In genomic region chr6:101605874-101606273, GRCh38 we compare ENCODE assay signal across 12 cellular contexts.
A peak's percentile ranks its signal among the peaks of the same experiment; 100 is the strongest.
DNase-seq lines count a peak whose midpoint lies in the region; ATAC-seq lines count a peak whose summit lies in the region.
"Had no signal": no experiment of that assay in that cellular context is flagged by ENCODE, and none has a peak within 500 bp of the region (broad histone marks: within the 10 kb centered on the region; RNA-seq: fewer than 3 reads in every experiment).

No MANE protein-coding gene starts in this region.

- peak; percentile 2 for DNase-seq in HK-2 (ENCODE audit: unreplicated experiment)
- peak; percentile 83 for DNase-seq in kidney tubule cell (ENCODE audit: low spot score)
- DNase-seq in retina, result no peak
- no peak for DNase-seq in DMS79 (lab: John Stamatoyannopoulos, UW)
- DNase-seq: CD8-positive, alpha-beta memory T cell; naive thymus-derived CD8-positive, alpha-beta T cell; NCI-H1105 treated with DMSO at 0.1 percent for 48 hours; stimulated activated CD8-positive, alpha-beta memory T cell treated with anti-CD3 and anti-CD28 coated beads, Interleukin-4, amount 100 ng/mL, for 48 hours; T-helper 9 cell had no signal

- peak; percentile 81 for ATAC-seq in GM19023 (IDR thresholded peaks at IDR 0.05; ENCODE audit: unreplicated experiment)
- peak; percentile 86 for ATAC-seq in HG02759 (IDR thresholded peaks at IDR 0.05; ENCODE audit: unreplicated experiment)
- ATAC-seq in GM21737 (IDR thresholded peaks at IDR 0.05; ENCODE audit: unreplicated experiment), result no peak
- ATAC-seq: naive thymus-derived CD8-positive, alpha-beta T cell had no signal

Comparison
In these comparisons a context has a peak if more than half of its experiments do, and no peak if none do; other contexts are left out.
1. DNase-seq: peak in HK-2 (single experiment) and kidney tubule cell (single experiment); none in retina (single experiment) and DMS79 (single experiment).